In genomic region chr15:78272776-78273175, GRCh38 we compare ENCODE assay signal across 23 cellular contexts. TPM values are rescaled to one million over a fixed set of nuclear protein-coding genes. Genes with fewer than 3 reads are reported as not detected.
"Had no signal": no experiment of that assay in that cellular context is flagged by ENCODE, and none has a peak within 500 bp of the region (broad histone marks: within the 10 kb centered on the region; RNA-seq: fewer than 3 reads in every experiment).

No MANE protein-coding gene starts in this region.

- ATAC-seq: activated CD4-positive, alpha-beta T cell treated with anti-CD3 and anti-CD28 coated beads for 36 hours; activated CD8-positive, alpha-beta memory T cell treated with anti-CD3 and anti-CD28 coated beads, Interleukin-2, amount 10 ng/mL, durations not matched to agents 7 days and 5 days; heart right ventricle; left ventricle myocardium superior; mucosa of descending colon; WTC11 had no signal

- DNase-seq: activated CD4-positive, alpha-beta T cell treated with anti-CD3 and anti-CD28 coated beads for 36 hours; activated CD4-positive, alpha-beta T cell treated with anti-CD3 and anti-CD28 coated beads, Interleukin-2, amount 50 U/mL, for 48 hours; activated CD8-positive, alpha-beta memory T cell treated with anti-CD3 and anti-CD28 coated beads, Interleukin-2, amount 10 ng/mL, durations not matched to agents 7 days and 5 days; activated naive CD4-positive, alpha-beta T cell treated with Interleukin-2 at 50 U/mL for 16 hours; aorta; brain microvascular endothelial cell; central memory CD4-positive, alpha-beta T cell; colonic mucosa; endodermal cell; heart right ventricle; immature natural killer cell; kidney glomerular epithelial cell; left ventricle myocardium superior; mesenchymal stem cell; mucosa of descending colon; naive B cell; stomach had no signal

- H3K9me3 Mint-ChIP-seq: activated T-helper 2 cell treated with anti-CD3 and anti-CD28 coated beads, Interferon-gamma antibody, Interleukin-2, Interleukin-4, amounts not matched to agents 10 μg/mL and 5 μg/mL and 100 μg/mL, durations not matched to agents 14 hours and 24 hours and 36 hours; endodermal cell; immature natural killer cell; neural crest cell; type B pancreatic cell; WTC11 had no signal

- H3K4me3 Mint-ChIP-seq: activated CD4-positive, alpha-beta T cell treated with anti-CD3 and anti-CD28 coated beads for 36 hours; activated CD8-positive, alpha-beta memory T cell treated with anti-CD3 and anti-CD28 coated beads, Interleukin-2, amount 10 ng/mL, durations not matched to agents 7 days and 5 days; endodermal cell; immature natural killer cell; naive B cell; neural crest cell; type B pancreatic cell; WTC11 had no signal

- H3K27me3 Mint-ChIP-seq: activated CD4-positive, alpha-beta T cell treated with anti-CD3 and anti-CD28 coated beads for 36 hours; activated CD8-positive, alpha-beta memory T cell treated with anti-CD3 and anti-CD28 coated beads, Interleukin-2, amount 10 ng/mL, durations not matched to agents 7 days and 5 days; naive B cell; type B pancreatic cell had no signal

- H3K9me3 ChIP-seq: colonic mucosa, heart right ventricle, mucosa of descending colon, stomach had no signal

- H3K27me3 ChIP-seq: brain microvascular endothelial cell, colonic mucosa, heart right ventricle, stomach had no signal

- H3K27ac ChIP-seq: brain microvascular endothelial cell, colonic mucosa, heart right ventricle, stomach had no signal

- H3K4me1 Mint-ChIP-seq: activated CD8-positive, alpha-beta memory T cell treated with anti-CD3 and anti-CD28 coated beads, Interleukin-2, amount 10 ng/mL, durations not matched to agents 7 days and 5 days; immature natural killer cell had no signal

- H3K36me3 Mint-ChIP-seq: naive B cell, WTC11 had no signal

- H3K27ac Mint-ChIP-seq: activated CD4-positive, alpha-beta T cell treated with anti-CD3 and anti-CD28 coated beads for 36 hours; activated CD8-positive, alpha-beta memory T cell treated with anti-CD3 and anti-CD28 coated beads, Interleukin-2, amount 10 ng/mL, durations not matched to agents 7 days and 5 days; activated T-helper 2 cell treated with anti-CD3 and anti-CD28 coated beads, Interferon-gamma antibody, Interleukin-2, Interleukin-4, amounts not matched to agents 10 μg/mL and 5 μg/mL and 100 μg/mL, durations not matched to agents 14 hours and 24 hours and 36 hours; endodermal cell; immature natural killer cell; type B pancreatic cell; WTC11 had no signal

- H3K4me3 ChIP-seq: colonic mucosa, heart right ventricle, mucosa of descending colon, stomach had no signal

RNA-seq across cellular contexts. Expression of gene DNAJA4, which starts 8.4 kb away (rescaled TPM):
- total RNA-seq: neural crest cell had no signal

RNA-seq across cellular contexts. Expression of gene ACSBG1, which starts 38.4 kb away (rescaled TPM):
- total RNA-seq: aorta, omental fat pad, posterior vena cava had no signal
